ENCODE assay signal across 2 cellular contexts in genomic region chr6:99347804-99348203, GRCh38.
TF ChIP-seq lines count a peak whose summit lies in the region.

No MANE protein-coding gene starts in this region.

TF ChIP-seq in H1, 55 proteins besides CTCF, POLR2A, EP300 and RAD21:
- no peak for TF ChIP-seq BACH1 (IDR thresholded peaks at IDR 0.05; ENCODE audit: low read length)
- no peak for TF ChIP-seq POLR2AphosphoS5 (IDR thresholded peaks at IDR 0.05; ENCODE audit: low read depth, low read length)
- TF ChIP-seq CHD1 (IDR thresholded peaks at IDR 0.05; ENCODE audit: low read depth, low read length): no peak

TF ChIP-seq in HEK293T, 16 proteins besides CTCF, POLR2A, EP300 and RAD21:
- TF ChIP-seq FOXM1 (IDR thresholded peaks at IDR 0.05; ENCODE audit: borderline replicate concordance) (no peak), ZNF384 (IDR thresholded peaks at IDR 0.05) (no peak), ELF4 (IDR thresholded peaks at IDR 0.05) (no peak), L3MBTL2 (conservative IDR thresholded peaks at IDR 0.05) (no peak), LEF1 (IDR thresholded peaks at IDR 0.05; ENCODE audit: borderline replicate concordance) (no peak), BHLHE40 (IDR thresholded peaks at IDR 0.05; ENCODE audit: borderline replicate concordance) (no peak), FOXK2 (IDR thresholded peaks at IDR 0.05) (no peak), PKNOX1 (IDR thresholded peaks at IDR 0.05) (no peak), TARDBP (IDR thresholded peaks at IDR 0.05) (no peak), FOXA1 (IDR thresholded peaks at IDR 0.05) (no peak)
TF ChIP-seq in HEK293T: peak in this region for 0.
